14 cellular contexts compared by ENCODE assay signal in the genomic region with DNA sequence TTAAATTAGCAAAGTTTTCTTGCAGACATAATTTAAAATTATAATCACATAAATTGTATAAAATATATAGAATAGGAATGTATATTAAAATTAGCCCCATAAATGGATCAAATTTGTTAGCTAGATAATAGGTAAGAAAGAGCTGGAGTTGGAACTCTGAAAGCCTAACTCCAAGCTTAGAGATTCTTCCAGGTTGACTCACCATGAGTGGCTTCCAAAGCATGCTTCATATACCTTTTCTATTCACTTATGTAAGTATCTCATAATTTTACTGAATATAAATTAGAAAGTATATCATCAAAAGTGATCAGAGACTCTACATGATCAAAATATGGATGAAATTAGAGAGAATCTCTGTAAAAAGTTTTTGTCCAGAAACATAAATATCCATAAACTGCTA.
DNase-seq lines count a peak whose midpoint lies in the region; ATAC-seq, FAIRE-seq and TF ChIP-seq lines count a peak whose summit lies in the region.
"Had no signal": no experiment of that assay in that cellular context is flagged by ENCODE, and none has a peak within 500 bp of the region (broad histone marks: within the 10 kb centered on the region; RNA-seq: fewer than 3 reads in every experiment).

No MANE protein-coding gene starts in this region.

- POLR2A ChIA-PET in RWPE1 (lab: Yijun Ruan, JAX; ENCODE audit: low non-redundant PET) = no interaction called here
- POLR2A ChIA-PET in HepG2 (lab: Yijun Ruan, JAX) = no interaction called here

- H3K9ac ChIP-seq in HepG2 (ENCODE audit: insufficient read depth, low read depth, low read length) (no peak overlapping the region), endodermal cell (ENCODE audit: extremely low read depth, low read length, poor library complexity, severe bottlenecking) (no peak overlapping the region)

- H4K20me1 ChIP-seq in HepG2 (ENCODE audit: insufficient read depth, low read length) = no peaks in the 10 kb centered on the region

- H3K4me2 ChIP-seq in HepG2 (ENCODE audit: low read depth, low read length) = no peak overlapping the region

- no peak for TF ChIP-seq RAD21 in HepG2 (CRISPR knock-in tag; IDR thresholded peaks at IDR 0.05)

- in situ Hi-C loops in ACHN (cut with HindIII; ENCODE audit: low pct_ligation_motif_present, low pct_unique_long_range_greater_than_20kb, low sequenced_read_pairs) = no loop called here
- in situ Hi-C loops in HepG2 (cut with HindIII; ENCODE audit: extremely low pct_ligation_motif_present, low pct_unique_long_range_greater_than_20kb) = no loop called here

- CTCF ChIA-PET in RWPE1 (lab: Yijun Ruan, JAX) = interaction anchor here (0.7 kb wide), 1 partner anchor 1710 kb away, joined by 3 read pairs; no protein-coding TSS in a partner anchor
- CTCF ChIA-PET in HepG2 (lab: Yijun Ruan, JAX; ENCODE audit: low intra/inter-chr PET ratio, low total read pairs) = no interaction called here

- no peaks in the 10 kb centered on the region for H3K79me2 ChIP-seq in HepG2 (ENCODE audit: insufficient read depth, low read length)

- H3K27me3 ChIP-seq in HepG2 (ENCODE audit: control insufficient read depth in 1 of 2, insufficient read depth in 2 of 2, low read length in 2 of 2) = no peaks in the 10 kb centered on the region
- H3K27me3 ChIP-seq in endodermal cell (ENCODE audit: control insufficient read depth, insufficient read depth, low read length, poor library complexity, severe bottlenecking) = no peaks in the 10 kb centered on the region
- H3K27me3 ChIP-seq: SJCRH30 had no signal

- no peak overlapping the region for H3K27ac Mint-ChIP-seq in endodermal cell
- H3K27ac Mint-ChIP-seq: H9 had no signal

- H3K4me3 Mint-ChIP-seq in endodermal cell = no peak overlapping the region
- H3K4me3 Mint-ChIP-seq: H9 had no signal

- TF ChIP-seq POLR2A in HepG2 (IDR thresholded peaks at IDR 0.05; ENCODE audit: insufficient read depth in 1 of 2, low read depth in 2 of 2, low read length in 2 of 2) = no peak

- no peaks in the 10 kb centered on the region for H3K9me3 ChIP-seq in HepG2 (ENCODE audit: low read length)
- no peaks in the 10 kb centered on the region for H3K9me3 ChIP-seq in endodermal cell (ENCODE audit: control insufficient read depth, low read length)
- H3K9me3 ChIP-seq: SJCRH30 had no signal

- no peaks in the 10 kb centered on the region for H3K27me3 Mint-ChIP-seq in endodermal cell (ENCODE audit: insufficient read depth)

- H2AFZ ChIP-seq in HepG2 (ENCODE audit: low read length) = no peak overlapping the region

- no peaks in the 10 kb centered on the region for H3K36me3 Mint-ChIP-seq in endodermal cell (ENCODE audit: low read depth)

- intact Hi-C loops in HepG2 (cut with micrococcal nuclease; ENCODE audit: unreplicated experiment) = no loop called here

- H3K36me3 ChIP-seq in HepG2 (replicated peaks in 1 of 2; ENCODE audit: control insufficient read depth in 1 of 2, insufficient read depth in 2 of 2, low read length in 2 of 2) = no peaks in the 10 kb centered on the region
- H3K36me3 ChIP-seq in endodermal cell (ENCODE audit: control insufficient read depth, insufficient read depth, low read length) = no peaks in the 10 kb centered on the region
- H3K36me3 ChIP-seq: SJCRH30 had no signal

- no TSS peak for BruUV-seq in HepG2 (replicated peaks; lab: Mats Ljungman, UMichigan)

- FAIRE-seq in HepG2 (lab: Jason Lieb, UNC) = no peak

- H3K9me3 Mint-ChIP-seq in endodermal cell = no peaks in the 10 kb centered on the region
- H3K9me3 Mint-ChIP-seq: H9 had no signal

- H3K4me1 ChIP-seq in HepG2 (ENCODE audit: insufficient read depth, low read length) = no peaks in the 10 kb centered on the region
- no peaks in the 10 kb centered on the region for H3K4me1 ChIP-seq in endodermal cell (ENCODE audit: control insufficient read depth, insufficient read depth, low read length)
- H3K4me1 ChIP-seq: SJCRH30 had no signal

- no peaks in the 10 kb centered on the region for H3K4me1 Mint-ChIP-seq in endodermal cell

- DNase-seq in ACHN (peak; percentile 8), HS-27A (ENCODE audit: low read depth) (peak; percentile 29), RWPE1 (ENCODE audit: low spot score) (peak; percentile 23), foreskin fibroblast (peak; percentile 20 to 57), HepG2 (ENCODE audit: low spot score) (no peak), endodermal cell (no peak)
- DNase-seq in stimulated activated CD8-positive, alpha-beta memory T cell treated with anti-CD3 and anti-CD28 coated beads, Interleukin-4, amount 100 ng/mL, for 48 hours = no peak
- DNase-seq: C1 segment of cervical spinal cord, H9, NCI-H187, NCI-H345, NCI-H69, SJCRH30 had no signal

- H3K4me3 ChIP-seq in foreskin fibroblast (ENCODE audit: low read depth in 1 of 2, low read length in 2 of 2) (no peak overlapping the region), HepG2 (replicated peaks in 1 of 3; ENCODE audit: insufficient read depth in 1 of 3, low read depth in 2 of 3, low read length in 3 of 3) (no peak overlapping the region), endodermal cell (ENCODE audit: low read length) (no peak overlapping the region)
- H3K4me3 ChIP-seq: SJCRH30 had no signal

- TF ChIP-seq CTCF in RWPE1 (conservative IDR thresholded peaks at IDR 0.05; ENCODE audit: low read depth) = no peak
- no peak for TF ChIP-seq CTCF in foreskin fibroblast (IDR thresholded peaks at IDR 0.05; ENCODE audit: low read depth, low read length)
- no peak for TF ChIP-seq CTCF in HepG2 (CRISPR knock-in tag; IDR thresholded peaks at IDR 0.05)
- no peak for TF ChIP-seq CTCF in endodermal cell (conservative IDR thresholded peaks at IDR 0.05)

- H3K27ac ChIP-seq in RWPE1 (no peak overlapping the region), HepG2 (ENCODE audit: extremely low read length, insufficient read depth, low read length) (no peak overlapping the region), endodermal cell (ENCODE audit: low read depth, low read length) (no peak overlapping the region)
- H3K27ac ChIP-seq: SJCRH30 had no signal

- TF ChIP-seq EP300 in HepG2 (IDR thresholded peaks at IDR 0.05; ENCODE audit: low read depth in 2 of 2, low read length in 2 of 2) (no peak), HepG2 (CRISPR knock-in tag; IDR thresholded peaks at IDR 0.05; ENCODE audit: borderline replicate concordance) (no peak)

- ATAC-seq in HG03196 (IDR thresholded peaks at IDR 0.05; ENCODE audit: unreplicated experiment) (no peak), HepG2 (no peak)

TF ChIP-seq in HepG2, 621 proteins besides CTCF, POLR2A, EP300 and RAD21:
- TF ChIP-seq ZBTB7B (CRISPR knock-in tag; IDR thresholded peaks at IDR 0.05) (no peak), KDM3A (CRISPR knock-in tag; IDR thresholded peaks at IDR 0.05; ENCODE audit: low read depth) (no peak), ZNF784 (CRISPR knock-in tag; IDR thresholded peaks at IDR 0.05; ENCODE audit: borderline replicate concordance) (no peak)

Comparison
In these comparisons a context has a peak if more than half of its experiments do, and no peak if none do; other contexts are left out.
1. DNase-seq: peak in ACHN (single experiment), HS-27A (single experiment), RWPE1 (single experiment) and foreskin fibroblast (2 of 2); none in stimulated activated CD8-positive, alpha-beta memory T cell treated with anti-CD3 and anti-CD28 coated beads, Interleukin-4, amount 100 ng/mL, for 48 hours (single experiment), HepG2 (single experiment) and endodermal cell (single experiment).